13 cellular contexts compared by ENCODE assay signal in the genomic region with DNA sequence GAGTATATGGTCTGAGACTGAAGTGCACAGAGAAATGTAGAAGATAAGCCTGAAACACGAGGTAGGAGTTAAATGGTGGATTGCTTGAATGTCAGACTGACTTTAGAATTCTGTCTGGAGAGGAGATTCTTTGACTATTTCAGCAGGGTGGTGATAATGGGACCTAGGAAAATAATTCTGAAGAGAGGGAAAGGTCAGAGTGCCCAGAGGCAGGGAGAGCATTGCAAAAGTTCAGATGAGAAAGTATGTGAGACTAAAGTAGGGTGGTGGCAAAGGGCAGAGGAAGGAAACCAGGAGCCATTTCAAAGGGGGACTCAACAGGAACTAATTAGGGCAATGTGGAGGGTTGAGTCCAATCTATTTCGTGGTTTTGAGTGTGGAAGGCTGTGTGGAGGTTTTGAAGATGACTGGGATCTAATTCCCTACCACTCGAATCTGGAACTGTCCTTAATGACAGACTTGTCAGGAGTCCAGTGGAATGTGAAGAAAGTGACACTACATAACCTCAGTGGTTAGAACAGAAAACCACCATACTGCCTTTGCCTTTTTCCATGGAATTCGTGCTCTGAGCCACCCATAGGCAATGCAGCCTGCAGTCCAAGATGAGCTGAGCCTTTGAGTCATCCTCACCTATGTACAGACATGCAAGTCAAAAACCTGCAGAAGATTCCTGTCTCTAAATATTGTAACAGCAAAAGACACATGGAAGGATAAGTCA. TPM values are rescaled to one million over a fixed set of nuclear protein-coding genes. Genes with fewer than 3 reads are reported as not detected.
DNase-seq lines count a peak whose midpoint lies in the region; ATAC-seq, FAIRE-seq and TF ChIP-seq lines count a peak whose summit lies in the region.
"Had no signal": no experiment of that assay in that cellular context is flagged by ENCODE, and none has a peak within 500 bp of the region (broad histone marks: within the 10 kb centered on the region; RNA-seq: fewer than 3 reads in every experiment).

No MANE protein-coding gene starts in this region.

- H3K27me3 Mint-ChIP-seq in activated T-cell treated with anti-CD3 and anti-CD28 coated beads, Interleukin-2, amount 50 U/mL, for 72 hours (ENCODE audit: low read depth), result no peaks in the 10 kb centered on the region
- no peaks in the 10 kb centered on the region for H3K27me3 Mint-ChIP-seq in activated T-cell treated with anti-CD3 and anti-CD28 coated beads, Interleukin-2, amount 50 U/mL, for 4 hours (ENCODE audit: low read depth)
- H3K27me3 Mint-ChIP-seq in activated T-helper 1 cell treated with anti-CD3 and anti-CD28 coated beads, Interleukin-12 subunit alpha, Interleukin-12 subunit beta, Interleukin-2, Interleukin-4 antibody, amounts not matched to agents 30 ng/mL and 10 ng/mL and 1 ng/mL, durations not matched to agents 14 hours and 24 hours and 36 hours (ENCODE audit: insufficient read depth), result no peaks in the 10 kb centered on the region

- H3K9me3 Mint-ChIP-seq in activated T-cell treated with anti-CD3 and anti-CD28 coated beads, Interleukin-2, amount 50 U/mL, for 72 hours, result peaks cover 0 to 3% of the 10 kb centered on the region in 2 donors
- H3K9me3 Mint-ChIP-seq in activated T-cell treated with anti-CD3 and anti-CD28 coated beads, Interleukin-2, amount 50 U/mL, for 4 hours, result no peaks in the 10 kb centered on the region
- peaks cover 4% of the 10 kb centered on the region for H3K9me3 Mint-ChIP-seq in activated T-helper 1 cell treated with anti-CD3 and anti-CD28 coated beads, Interleukin-12 subunit alpha, Interleukin-12 subunit beta, Interleukin-2, Interleukin-4 antibody, amounts not matched to agents 30 ng/mL and 10 ng/mL and 1 ng/mL, durations not matched to agents 14 hours and 24 hours and 36 hours

- intact Hi-C loops in activated T-helper 1 cell treated with anti-CD3 and anti-CD28 coated beads, Interleukin-12 subunit alpha, Interleukin-12 subunit beta, Interleukin-2, Interleukin-4 antibody, amounts not matched to agents 30 ng/mL and 10 ng/mL and 1 ng/mL, durations not matched to agents 14 hours and 24 hours and 36 hours (cut with micrococcal nuclease), result loop anchor here (5.0 kb wide), 1 partner anchor 390 kb away; no protein-coding TSS in a partner anchor

- no peak for DNase-seq in activated T-cell treated with anti-CD3 and anti-CD28 coated beads, Interleukin-2, amount 50 U/mL, for 72 hours
- no peak for DNase-seq in activated T-cell treated with anti-CD3 and anti-CD28 coated beads, Interleukin-2, amount 50 U/mL, for 4 hours
- no peak for DNase-seq in activated T-helper 1 cell treated with anti-CD3 and anti-CD28 coated beads, Interleukin-12 subunit alpha, Interleukin-12 subunit beta, Interleukin-2, Interleukin-4 antibody, amounts not matched to agents 30 ng/mL and 10 ng/mL and 1 ng/mL, durations not matched to agents 14 hours and 24 hours and 36 hours (ENCODE audit: low spot score)
- DNase-seq in fibroblast of mammary gland (ENCODE audit: low read depth), result peak; percentile 67
- DNase-seq in urothelium cell line (ENCODE audit: low spot score), result peak; percentile 28
- no peak for DNase-seq in GM20000 (ENCODE audit: low spot score)
- DNase-seq in coronary artery (ENCODE audit: low spot score), result no peak
- DNase-seq: central memory CD4-positive, alpha-beta T cell; foreskin melanocyte; left cardiac atrium; NCI-H1930 had no signal

- peak in 1 of 2 donors; percentile 22 for ATAC-seq in activated T-cell treated with anti-CD3 and anti-CD28 coated beads, Interleukin-2, amount 50 U/mL, for 72 hours (replicated peaks in 1 of 2)
- no peak for ATAC-seq in activated T-cell treated with anti-CD3 and anti-CD28 coated beads, Interleukin-2, amount 50 U/mL, for 4 hours
- no peak for ATAC-seq in HG03457 (IDR thresholded peaks at IDR 0.05; ENCODE audit: unreplicated experiment)
- ATAC-seq: left cardiac atrium had no signal

- FAIRE-seq in urothelium cell line (lab: Jason Lieb, UNC), result peak; percentile 58
- FAIRE-seq: G401.6 had no signal

- peaks cover 46% of the 10 kb centered on the region for H3K4me1 Mint-ChIP-seq in activated T-cell treated with anti-CD3 and anti-CD28 coated beads, Interleukin-2, amount 50 U/mL, for 72 hours (ENCODE audit: low read depth)
- H3K4me1 Mint-ChIP-seq in activated T-cell treated with anti-CD3 and anti-CD28 coated beads, Interleukin-2, amount 50 U/mL, for 4 hours (ENCODE audit: low read depth), result peaks cover 34% of the 10 kb centered on the region
- peaks cover 56% of the 10 kb centered on the region for H3K4me1 Mint-ChIP-seq in activated T-helper 1 cell treated with anti-CD3 and anti-CD28 coated beads, Interleukin-12 subunit alpha, Interleukin-12 subunit beta, Interleukin-2, Interleukin-4 antibody, amounts not matched to agents 30 ng/mL and 10 ng/mL and 1 ng/mL, durations not matched to agents 14 hours and 24 hours and 36 hours (ENCODE audit: low read depth)

- H3K4me3 ChIP-seq in fibroblast of mammary gland (ENCODE audit: control insufficient read depth, low read depth, low read length) (no peak overlapping the region), coronary artery (no peak overlapping the region)

- no peak overlapping the region for H3K27ac ChIP-seq in coronary artery

- no peak for TF ChIP-seq CTCF in fibroblast of mammary gland (conservative IDR thresholded peaks at IDR 0.05; ENCODE audit: control insufficient read depth, insufficient read depth, low read depth, low read length)
- no peak for TF ChIP-seq CTCF in GM20000 (IDR thresholded peaks at IDR 0.05; ENCODE audit: extremely low read depth, missing control alignments)
- TF ChIP-seq CTCF in coronary artery (IDR thresholded peaks at IDR 0.05), result no peak

- peak overlapping the region; percentile 7 for H3K27ac Mint-ChIP-seq in activated T-cell treated with anti-CD3 and anti-CD28 coated beads, Interleukin-2, amount 50 U/mL, for 72 hours
- H3K27ac Mint-ChIP-seq in activated T-helper 1 cell treated with anti-CD3 and anti-CD28 coated beads, Interleukin-12 subunit alpha, Interleukin-12 subunit beta, Interleukin-2, Interleukin-4 antibody, amounts not matched to agents 30 ng/mL and 10 ng/mL and 1 ng/mL, durations not matched to agents 14 hours and 24 hours and 36 hours, result peak overlapping the region; percentile 69

- peaks cover 16 to 31% of the 10 kb centered on the region in 2 donors for H3K36me3 Mint-ChIP-seq in activated T-cell treated with anti-CD3 and anti-CD28 coated beads, Interleukin-2, amount 50 U/mL, for 72 hours (ENCODE audit: insufficient read depth in 2 of 2)
- H3K36me3 Mint-ChIP-seq in activated T-cell treated with anti-CD3 and anti-CD28 coated beads, Interleukin-2, amount 50 U/mL, for 4 hours (ENCODE audit: insufficient read depth), result peaks cover 36% of the 10 kb centered on the region
- H3K36me3 Mint-ChIP-seq in activated T-helper 1 cell treated with anti-CD3 and anti-CD28 coated beads, Interleukin-12 subunit alpha, Interleukin-12 subunit beta, Interleukin-2, Interleukin-4 antibody, amounts not matched to agents 30 ng/mL and 10 ng/mL and 1 ng/mL, durations not matched to agents 14 hours and 24 hours and 36 hours (ENCODE audit: low read depth), result peaks cover 52% of the 10 kb centered on the region

- H3K4me3 Mint-ChIP-seq in activated T-cell treated with anti-CD3 and anti-CD28 coated beads, Interleukin-2, amount 50 U/mL, for 72 hours, result no peak overlapping the region
- H3K4me3 Mint-ChIP-seq in activated T-cell treated with anti-CD3 and anti-CD28 coated beads, Interleukin-2, amount 50 U/mL, for 4 hours, result no peak overlapping the region
- no peak overlapping the region for H3K4me3 Mint-ChIP-seq in activated T-helper 1 cell treated with anti-CD3 and anti-CD28 coated beads, Interleukin-12 subunit alpha, Interleukin-12 subunit beta, Interleukin-2, Interleukin-4 antibody, amounts not matched to agents 30 ng/mL and 10 ng/mL and 1 ng/mL, durations not matched to agents 14 hours and 24 hours and 36 hours

RNA-seq across cellular contexts. Expression of a gene that starts 16.1 kb away (rescaled TPM):
- 10 to 100 TPM; 36.5 to 36.7 TPM for total RNA-seq in activated T-cell treated with anti-CD3 and anti-CD28 coated beads, Interleukin-2, amount 50 U/mL, for 72 hours
- total RNA-seq in activated T-cell treated with anti-CD3 and anti-CD28 coated beads, Interleukin-2, amount 50 U/mL, for 4 hours, result 10 to 100 TPM; 46.0 to 50.0 (median 48.5) TPM
- 42.2 and 47.4 TPM in 2 replicates for total RNA-seq in activated T-helper 1 cell treated with anti-CD3 and anti-CD28 coated beads, Interleukin-12 subunit alpha, Interleukin-12 subunit beta, Interleukin-2, Interleukin-4 antibody, amounts not matched to agents 30 ng/mL and 10 ng/mL and 1 ng/mL, durations not matched to agents 14 hours and 24 hours and 36 hours

RNA-seq across cellular contexts. Expression of a gene that starts 45.6 kb away (rescaled TPM):
- total RNA-seq in activated T-cell treated with anti-CD3 and anti-CD28 coated beads, Interleukin-2, amount 50 U/mL, for 72 hours, result 10 to 100 TPM in 1 of 2 donors, 1 to 10 TPM in 1; 4.6 to 24.0 TPM
- 1 to 10 TPM; 1.4 to 2.0 (median 1.5) TPM for total RNA-seq in activated T-cell treated with anti-CD3 and anti-CD28 coated beads, Interleukin-2, amount 50 U/mL, for 4 hours
- total RNA-seq in activated T-helper 1 cell treated with anti-CD3 and anti-CD28 coated beads, Interleukin-12 subunit alpha, Interleukin-12 subunit beta, Interleukin-2, Interleukin-4 antibody, amounts not matched to agents 30 ng/mL and 10 ng/mL and 1 ng/mL, durations not matched to agents 14 hours and 24 hours and 36 hours, result 5.6 and 6.8 TPM in 2 replicates

RNA-seq across cellular contexts. Expression of a gene that starts 54.6 kb away (rescaled TPM):
- 100 to 1,000 TPM; 284 to 361 TPM for total RNA-seq in activated T-cell treated with anti-CD3 and anti-CD28 coated beads, Interleukin-2, amount 50 U/mL, for 72 hours
- 100 to 1,000 TPM; 222 to 249 (median 241) TPM for total RNA-seq in activated T-cell treated with anti-CD3 and anti-CD28 coated beads, Interleukin-2, amount 50 U/mL, for 4 hours
- total RNA-seq in activated T-helper 1 cell treated with anti-CD3 and anti-CD28 coated beads, Interleukin-12 subunit alpha, Interleukin-12 subunit beta, Interleukin-2, Interleukin-4 antibody, amounts not matched to agents 30 ng/mL and 10 ng/mL and 1 ng/mL, durations not matched to agents 14 hours and 24 hours and 36 hours, result 314 and 328 TPM in 2 replicates

Comparison
In these comparisons a context has a peak if more than half of its experiments do, and no peak if none do; other contexts are left out.
1. DNase-seq: peak in fibroblast of mammary gland (single experiment) and urothelium cell line (single experiment); none in activated T-cell treated with anti-CD3 and anti-CD28 coated beads, Interleukin-2, amount 50 U/mL, for 72 hours (0 of 2), activated T-cell treated with anti-CD3 and anti-CD28 coated beads, Interleukin-2, amount 50 U/mL, for 4 hours (single experiment), activated T-helper 1 cell treated with anti-CD3 and anti-CD28 coated beads, Interleukin-12 subunit alpha, Interleukin-12 subunit beta, Interleukin-2, Interleukin-4 antibody, amounts not matched to agents 30 ng/mL and 10 ng/mL and 1 ng/mL, durations not matched to agents 14 hours and 24 hours and 36 hours (single experiment), GM20000 (single experiment) and coronary artery (single experiment).